ENCODE assay signal across 8 cellular contexts in the genomic region with DNA sequence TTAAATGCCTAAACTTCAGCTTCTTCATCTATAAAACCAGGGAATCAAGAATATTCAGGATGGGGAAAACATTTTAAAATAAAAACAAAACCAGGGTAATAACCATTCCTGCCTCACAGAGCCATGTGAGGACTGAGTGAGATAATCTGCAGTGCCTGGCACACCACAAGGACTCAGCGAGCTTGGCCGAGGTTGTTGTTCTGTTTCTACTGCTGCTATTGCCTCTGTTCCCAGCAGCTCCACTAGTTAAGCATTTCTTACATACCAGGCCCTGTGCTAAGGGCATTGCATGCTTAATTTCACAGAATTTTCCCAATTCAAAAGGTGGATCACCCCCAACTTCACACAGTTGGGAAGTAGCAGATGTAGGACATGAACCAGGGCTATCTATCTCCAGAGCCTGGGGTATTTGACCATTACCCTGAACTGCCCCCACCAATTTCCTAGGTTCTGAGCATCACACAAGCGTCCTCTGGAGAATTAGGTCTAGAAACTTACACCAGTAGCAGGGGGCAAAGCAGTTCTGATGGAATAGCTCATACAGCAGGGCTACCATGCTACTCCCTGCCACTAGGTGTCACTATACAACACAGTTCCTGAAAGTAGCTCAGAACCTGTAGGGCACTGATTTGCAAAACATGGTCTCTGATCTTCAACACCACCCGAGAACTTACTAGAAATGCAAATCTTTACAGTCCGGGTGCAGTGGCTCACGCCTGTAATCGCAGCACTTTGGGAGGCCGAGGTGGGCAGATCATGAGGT.
DNase-seq lines count a peak whose midpoint lies in the region; ATAC-seq, FAIRE-seq and TF ChIP-seq lines count a peak whose summit lies in the region.

No MANE protein-coding gene starts in this region.

- TF ChIP-seq CTCF in A549 (IDR thresholded peaks at IDR 0.05): peak; percentile 37
- peak; percentile 82 for TF ChIP-seq CTCF in GM12873 (IDR thresholded peaks at IDR 0.05; ENCODE audit: insufficient read depth, low read depth, low read length, missing control alignments)
- TF ChIP-seq CTCF in WERI-Rb-1 (IDR thresholded peaks at IDR 0.05; ENCODE audit: low read depth, low read length): peak; percentile 95
- peak; percentile 60 for TF ChIP-seq CTCF in left ventricle myocardium inferior (IDR thresholded peaks at IDR 0.05; ENCODE audit: borderline replicate concordance)
- TF ChIP-seq CTCF in upper lobe of left lung (IDR thresholded peaks at IDR 0.05): peak; percentile 58 to 76 (median 68)

- intact Hi-C loops in left ventricle myocardium inferior (cut with micrococcal nuclease): no loop called here

- H3K9me3 ChIP-seq in A549 (peaks cover 34% of the 10 kb centered on the region), WERI-Rb-1 (ENCODE audit: severe bottlenecking) (peaks cover 29% of the 10 kb centered on the region), left ventricle myocardium inferior (replicated peaks) (peaks cover 14% of the 10 kb centered on the region), upper lobe of left lung (peaks cover 0 to 15% (median 4%) of the 10 kb centered on the region in 4 donors)

- no peak for FAIRE-seq in A549 (lab: Jason Lieb, UNC)

- H3K36me3 ChIP-seq in WERI-Rb-1 (peaks cover 49% of the 10 kb centered on the region), left ventricle myocardium inferior (peaks cover 42% of the 10 kb centered on the region), upper lobe of left lung (peaks cover 16 to 79% (median 37%) of the 10 kb centered on the region in 4 donors)

- no peak overlapping the region for H3K4me2 ChIP-seq in A549

- 0 out of 6 replicates have a peak, but pooled peaks of 1 of the 2 experiments have one; percentile 12 for ATAC-seq in A549
- ATAC-seq in upper lobe of left lung (ENCODE audit: low FRiP score in 2 of 2): peak in 1 of 2 donors; percentile 28
- no peak for ATAC-seq in GM18517 (IDR thresholded peaks at IDR 0.05; ENCODE audit: unreplicated experiment)
- no peak for ATAC-seq in GM18867 (IDR thresholded peaks at IDR 0.05; ENCODE audit: unreplicated experiment)
- ATAC-seq in GM19467 (IDR thresholded peaks at IDR 0.05; ENCODE audit: unreplicated experiment): no peak

- POLR2A ChIA-PET in A549 (lab: Yijun Ruan, JAX): no interaction called here

- H3K4me1 ChIP-seq in A549 (peaks cover 31% of the 10 kb centered on the region), left ventricle myocardium inferior (peaks cover 94% of the 10 kb centered on the region), upper lobe of left lung (peaks cover 40 to 60% (median 57%) of the 10 kb centered on the region in 4 donors)

- peak overlapping the region in 1 of 2 experiments; percentile 77; a peak in 2 of 6 replicates for H3K27ac ChIP-seq in A549
- peak overlapping the region; percentile 88 for H3K27ac ChIP-seq in WERI-Rb-1
- H3K27ac ChIP-seq in left ventricle myocardium inferior (replicated peaks): peak overlapping the region; percentile 95
- H3K27ac ChIP-seq in upper lobe of left lung: peak overlapping the region in 2 of 4 donors; percentile 61 to 77

- H3K27me3 ChIP-seq in WERI-Rb-1 (ENCODE audit: insufficient read depth, low read depth, severe bottlenecking) (no peaks in the 10 kb centered on the region), left ventricle myocardium inferior (ENCODE audit: low read depth) (no peaks in the 10 kb centered on the region), upper lobe of left lung (no peaks in the 10 kb centered on the region)

- TF ChIP-seq RAD21 in A549 (conservative IDR thresholded peaks at IDR 0.05 in 1 of 2, IDR thresholded peaks at IDR 0.05 in 1 of 2): peak; percentile 36 to 60; a peak in 3 of 5 replicates

- H3K4me3 ChIP-seq in A549 (no peak overlapping the region), WERI-Rb-1 (ENCODE audit: low read depth, low read length) (no peak overlapping the region), left ventricle myocardium inferior (no peak overlapping the region), upper lobe of left lung (no peak overlapping the region)

- 94% methylated on average over 8 of the region's 8 CpGs for WGBS in A549 (ENCODE audit: missing lambda C conversion rate)
- 88 to 92% methylated on average over 8 of the region's 8 CpGs for WGBS in upper lobe of left lung, 2 donors

- no peak for TF ChIP-seq EP300 in A549 (IDR thresholded peaks at IDR 0.05)
- no peak for TF ChIP-seq EP300 in upper lobe of left lung (IDR thresholded peaks at IDR 0.05)

- DNase-seq in A549 (ENCODE audit: low read depth in 1 of 2, low spot score in 1 of 2) (peak in 1 of 2 experiments; percentile 71), WERI-Rb-1 (peak; percentile 51), left ventricle myocardium inferior (no peak), upper lobe of left lung (no peak)

- CTCF ChIA-PET in A549 (lab: Yijun Ruan, JAX): interaction anchor here (0.6 to 7.5 kb wide), 27 partner anchors 11 to 396 kb away, joined by 3 to 63 read pairs (median 5); a partner anchor contains a TSS

- TF ChIP-seq POLR2A in A549 (IDR thresholded peaks at IDR 0.05; ENCODE audit: low read length) (no peak), upper lobe of left lung (IDR thresholded peaks at IDR 0.05) (no peak)

TF ChIP-seq in A549, 52 proteins besides CTCF, POLR2A, EP300 and RAD21:
- TF ChIP-seq ESRRA (IDR thresholded peaks at IDR 0.05; ENCODE audit: borderline replicate concordance, low read length): no peak
- TF ChIP-seq SMC3 (IDR thresholded peaks at IDR 0.05): 0 out of 3 replicates have a peak, but pooled peaks have one; percentile 29
- TF ChIP-seq MAX (IDR thresholded peaks at IDR 0.05): no peak
- TF ChIP-seq HDAC2 (IDR thresholded peaks at IDR 0.05): no peak
TF ChIP-seq in A549: peak in this region for 1.

Comparison
In these comparisons a context has a peak if more than half of its experiments do, and no peak if none do; other contexts are left out.
1. CTCF ChIP-seq: peak in every context shown above with its lines; median percentile 95 in WERI-Rb-1; 82 in GM12873; 68 in upper lobe of left lung; 60 in left ventricle myocardium inferior; 37 in A549.